In genomic region chr9:112925058-112925641, GRCh38 we compare ENCODE assay signal across 8 cellular contexts. TPM values are rescaled to one million over a fixed set of nuclear protein-coding genes. Genes with fewer than 3 reads are reported as not detected.
A peak's percentile ranks its signal among the peaks of the same experiment; 100 is the strongest.
DNase-seq lines count a peak whose midpoint lies in the region; ATAC-seq and TF ChIP-seq lines count a peak whose summit lies in the region.

No MANE protein-coding gene starts in this region.

- no peak overlapping the region for H2AK9ac ChIP-seq in IMR-90 (replicated peaks; ENCODE audit: low read depth, low read length, poor library complexity)

- no peak overlapping the region for H2AK5ac ChIP-seq in IMR-90 (ENCODE audit: low read depth, low read length)

- no peak overlapping the region for H4K8ac ChIP-seq in IMR-90 (ENCODE audit: low read depth in 2 of 2, low read length in 2 of 2)

- TF ChIP-seq CTCF in DOHH2 (IDR thresholded peaks at IDR 0.05; ENCODE audit: low read depth, low read length, poor library complexity, severe bottlenecking) = peak; percentile 46
- peak; percentile 44 for TF ChIP-seq CTCF in IMR-90 (conservative IDR thresholded peaks at IDR 0.05; ENCODE audit: low read depth, low read length)

- H4K20me1 ChIP-seq in DOHH2 (ENCODE audit: control insufficient read depth, insufficient read depth, low read depth, low read length) (no peaks in the 10 kb centered on the region), IMR-90 (ENCODE audit: insufficient read depth, low read length) (no peaks in the 10 kb centered on the region)

- dilution Hi-C loops in IMR-90 (cut with HindIII; ENCODE audit: low sequenced_read_pairs, unreplicated experiment) = no loop called here

- no peak overlapping the region for H2BK15ac ChIP-seq in IMR-90 (ENCODE audit: low read depth, low read length)

- H3K14ac ChIP-seq in IMR-90 (replicated peaks; ENCODE audit: low read depth, low read length) = no peak overlapping the region

- H2BK5ac ChIP-seq in IMR-90 (ENCODE audit: low read depth, low read length, poor library complexity, severe bottlenecking) = no peak overlapping the region

- H3K4me3 ChIP-seq in DOHH2 (ENCODE audit: low read length) = no peak overlapping the region
- no peak overlapping the region for H3K4me3 ChIP-seq in IMR-90 (ENCODE audit: insufficient read depth, low read depth, low read length)

- TF ChIP-seq RAD21 in IMR-90 (IDR thresholded peaks at IDR 0.05; ENCODE audit: low read length) = peak; percentile 58

- no peak overlapping the region for H2BK20ac ChIP-seq in IMR-90 (ENCODE audit: low read depth, low read length)

- intact Hi-C loops in IMR-90 (cut with micrococcal nuclease) = no loop called here

- DNase-seq in IMR-90 = peak; percentile 23
- DNase-seq in RPMI7951 (ENCODE audit: low read depth) = peak; percentile 58
- DNase-seq in fibroblast of peridontal ligament (ENCODE audit: extremely low read depth) = peak; percentile 70
- DNase-seq in stromal cell of bone marrow (ENCODE audit: low read depth) = peak; percentile 48
- no peak for DNase-seq in activated CD8-positive, alpha-beta memory T cell treated with anti-CD3 and anti-CD28 coated beads for 24 hours
- DNase-seq in KG1 (lab: John Stamatoyannopoulos, UW) = no peak
- DNase-seq in stimulated activated CD4-positive, alpha-beta T cell treated with anti-CD3 and anti-CD28 coated beads, Interleukin-1b, Interleukin-23, amount 100 ng/mL, for 48 hours = no peak

- no peak for TF ChIP-seq POLR2A in IMR-90 (IDR thresholded peaks at IDR 0.05; ENCODE audit: low read depth, low read length)

- H3K36me3 ChIP-seq in DOHH2 (ENCODE audit: control insufficient read depth, low read length) (no peaks in the 10 kb centered on the region), IMR-90 (ENCODE audit: control insufficient read depth, insufficient read depth, low read length) (no peaks in the 10 kb centered on the region)

- ATAC-seq in IMR-90 (ENCODE audit: low read depth) = 0 out of 2 replicates have a peak, but pooled peaks have one; percentile 40

- no peak overlapping the region for H3K4ac ChIP-seq in IMR-90 (ENCODE audit: low read depth, low read length)

- no peaks in the 10 kb centered on the region for H3K79me2 ChIP-seq in DOHH2 (ENCODE audit: control insufficient read depth, low read length)

- H3F3A ChIP-seq in DOHH2 (ENCODE audit: control insufficient read depth, insufficient read depth) = no peaks in the 10 kb centered on the region

- H3K9me3 ChIP-seq in DOHH2 (ENCODE audit: control insufficient read depth, insufficient read depth, low read length) (no peaks in the 10 kb centered on the region), IMR-90 (ENCODE audit: control insufficient read depth, insufficient read depth, low read length) (no peaks in the 10 kb centered on the region; the same call in 1 of the 2 replicates)

- no peak overlapping the region for H3K56ac ChIP-seq in IMR-90 (ENCODE audit: extremely low read depth, insufficient read depth, low read length)

- BruUV-seq in IMR-90 (replicated peaks; lab: Mats Ljungman, UMichigan) = no TSS peak

- no peaks in the 10 kb centered on the region for H3K9me2 ChIP-seq in DOHH2 (replicated peaks; ENCODE audit: control insufficient read depth, low read length)

- H2AFZ ChIP-seq in IMR-90 (replicated peaks; ENCODE audit: low read length, poor library complexity) = no peak overlapping the region

- no peaks in the 10 kb centered on the region for H3K9me1 ChIP-seq in IMR-90 (ENCODE audit: insufficient read depth, low read length)

- H4K91ac ChIP-seq in IMR-90 (ENCODE audit: insufficient read depth, low read depth, low read length) = no peak overlapping the region

- H3K27me3 ChIP-seq in DOHH2 (ENCODE audit: control insufficient read depth, low read length) (peaks cover 12% of the 10 kb centered on the region; the same call in 1 of the 2 replicates), IMR-90 (ENCODE audit: control insufficient read depth, insufficient read depth, low read length) (peaks cover 23% of the 10 kb centered on the region)

- H3K4me1 ChIP-seq in DOHH2 (ENCODE audit: control insufficient read depth, low read length) = no peaks in the 10 kb centered on the region
- no peaks in the 10 kb centered on the region for H3K4me1 ChIP-seq in IMR-90 (ENCODE audit: control insufficient read depth, insufficient read depth, low read length)

- H4K5ac ChIP-seq in IMR-90 (ENCODE audit: low read depth, low read length) = no peak overlapping the region

- H3K18ac ChIP-seq in IMR-90 (ENCODE audit: low read depth, low read length) = no peak overlapping the region

- no peaks in the 10 kb centered on the region for H3K79me1 ChIP-seq in IMR-90 (ENCODE audit: low read depth in 1 of 2, low read length in 2 of 2)

- H3K27ac ChIP-seq in DOHH2 (ENCODE audit: low read depth, low read length) (no peak overlapping the region), IMR-90 (ENCODE audit: insufficient read depth, low read length) (no peak overlapping the region)

- POLR2A ChIA-PET in IMR-90 (lab: Charles Lee; ENCODE audit: unreplicated experiment) = no interaction called here

- no peak overlapping the region for H2BK120ac ChIP-seq in IMR-90 (ENCODE audit: low read depth, low read length)

- in situ Hi-C loops in IMR-90 (cut with MboI; ENCODE audit: low sequenced_read_pairs) = no loop called here

- no peak overlapping the region for H3K9ac ChIP-seq in IMR-90 (ENCODE audit: low read depth, low read length)

- WGBS in IMR-90 (ENCODE audit: extremely low coverage in 2 of 2, insufficient read length in 1 of 2), 2 experiments = 30% methylated on average over 2 of the region's 8 CpGs; no CpG with 5 or more reads in 1 of the 2 experiments

- CTCF ChIA-PET in IMR-90 (lab: Yijun Ruan, JAX) = interaction anchor here (1.1 kb wide), 1 partner anchor 187 kb away, joined by 4 read pairs; no protein-coding TSS in a partner anchor

- H3K4me2 ChIP-seq in DOHH2 (ENCODE audit: low read length) (no peak overlapping the region), IMR-90 (ENCODE audit: low read depth, low read length) (no peak overlapping the region)

- no peak overlapping the region for H3K23ac ChIP-seq in IMR-90 (ENCODE audit: low read depth, low read length)

TF ChIP-seq in IMR-90, 13 proteins besides CTCF, POLR2A, EP300 and RAD21:
- TF ChIP-seq ELK1 (IDR thresholded peaks at IDR 0.05; ENCODE audit: borderline replicate concordance, low read depth, low read length) (no peak), SMC3 (IDR thresholded peaks at IDR 0.05; ENCODE audit: low read depth, low read length) (peak; percentile 34; the same call in 1 of the 2 replicates), RCOR1 (IDR thresholded peaks at IDR 0.05; ENCODE audit: insufficient replicate concordance, low read length) (no peak), MXI1 (IDR thresholded peaks at IDR 0.05; ENCODE audit: borderline replicate concordance, low read depth, low read length) (no peak), MAZ (IDR thresholded peaks at IDR 0.05; ENCODE audit: borderline replicate concordance, low read depth, low read length) (no peak), CHD1 (IDR thresholded peaks at IDR 0.05; ENCODE audit: low read depth, low read length) (no peak), USF2 (IDR thresholded peaks at IDR 0.05; ENCODE audit: low read depth, low read length) (no peak), RFX5 (IDR thresholded peaks at IDR 0.05; ENCODE audit: low read depth, low read length) (no peak)

RNA-seq across cellular contexts. Expression of gene SLC46A2, which starts 34.5 kb away (rescaled TPM):
- total RNA-seq in IMR-90 (2012; rRNA removed) = not detected in 2 replicates
- polyA plus RNA-seq in IMR-90 (2012; rRNA removed) = not detected in 2 replicates
- polyA plus RNA-seq in IMR-90 (2012; cell fraction: cytosol; rRNA removed) = not detected in 2 replicates
- polyA plus RNA-seq in IMR-90 (2012; cell fraction: nucleus; rRNA removed; ENCODE audit: low replicate concordance) = not detected in 2 replicates
- total RNA-seq in RPMI7951 (2014; rRNA removed; shearing (Covaris generic)) = not detected in 2 replicates

Comparison
In these comparisons a context has a peak if more than half of its experiments do, and no peak if none do; other contexts are left out.
1. DNase-seq: peak in IMR-90 (single experiment), RPMI7951 (single experiment), fibroblast of peridontal ligament (single experiment) and stromal cell of bone marrow (single experiment); none in activated CD8-positive, alpha-beta memory T cell treated with anti-CD3 and anti-CD28 coated beads for 24 hours (single experiment), KG1 (single experiment) and stimulated activated CD4-positive, alpha-beta T cell treated with anti-CD3 and anti-CD28 coated beads, Interleukin-1b, Interleukin-23, amount 100 ng/mL, for 48 hours (single experiment).